In genomic region chrX:134933911-134934310, GRCh38 we compare ENCODE assay signal across 19 cellular contexts. TPM values are rescaled to one million over a fixed set of nuclear protein-coding genes. Genes with fewer than 3 reads are reported as not detected.
DNase-seq lines count a peak whose midpoint lies in the region; ATAC-seq and TF ChIP-seq lines count a peak whose summit lies in the region.
"Had no signal": no experiment of that assay in that cellular context is flagged by ENCODE, and none has a peak within 500 bp of the region (broad histone marks: within the 10 kb centered on the region; RNA-seq: fewer than 3 reads in every experiment).

No MANE protein-coding gene starts in this region.

- DNase-seq in SK-N-SH (no peak), SJSA1 (ENCODE audit: low read depth in 1 of 2, low spot score in 2 of 2) (no peak), left ventricle myocardium inferior (peak; percentile 28), uterus (no peak), SKM-1 treated with dmso at 0.1 percent for 144 hours (lab: John Stamatoyannopoulos, UW; ENCODE audit: unreplicated experiment) (no peak), T-helper 1 cell (no peak)
- no peak for DNase-seq in activated CD4-positive, alpha-beta T cell treated with anti-CD3 and anti-CD28 coated beads, Interleukin-2, amount 50 U/mL, for 1 hour
- DNase-seq: activated CD4-positive, alpha-beta T cell treated with anti-CD3 and anti-CD28 coated beads for 48 hours; activated CD8-positive, alpha-beta memory T cell treated with anti-CD3 and anti-CD28 coated beads, Interleukin-2, amount 50 U/mL, for 4 hours; activated gamma-delta T cell; amygdala; cerebellar nuclear complex; NCI-H2107; NCI-H82; Peyer's patch; stimulated activated naive CD4-positive, alpha-beta T cell had no signal

- peaks cover 0 to 13% of the 10 kb centered on the region in 2 experiments; a peak in 1 of 4 replicates for H3K4me1 ChIP-seq in SK-N-SH (ENCODE audit: control insufficient read depth in 1 of 2, insufficient read depth in 2 of 2, low read depth in 1 of 2, low read length in 1 of 2)
- H3K4me1 ChIP-seq in SJSA1 (replicated peaks) = peaks cover 38% of the 10 kb centered on the region
- no peaks in the 10 kb centered on the region for H3K4me1 ChIP-seq in left ventricle myocardium inferior
- no peaks in the 10 kb centered on the region for H3K4me1 ChIP-seq in uterus
- H3K4me1 ChIP-seq: BLaER1 treated with 17β-estradiol and CSF1 and Interleukin-3, amounts not matched to agents 10 nM and 100 nM; Peyer's patch; thyroid gland had no signal

- TF ChIP-seq CTCF in SK-N-SH (IDR thresholded peaks at IDR 0.05) = no peak
- no peak for TF ChIP-seq CTCF in left ventricle myocardium inferior (IDR thresholded peaks at IDR 0.05; ENCODE audit: borderline replicate concordance)
- no peak for TF ChIP-seq CTCF in uterus (IDR thresholded peaks at IDR 0.05)

- H3K9me3 ChIP-seq in SK-N-SH = no peaks in the 10 kb centered on the region
- H3K9me3 ChIP-seq in SJSA1 (replicated peaks) = no peaks in the 10 kb centered on the region
- H3K9me3 ChIP-seq in left ventricle myocardium inferior (replicated peaks) = no peaks in the 10 kb centered on the region
- H3K9me3 ChIP-seq in uterus = no peaks in the 10 kb centered on the region
- H3K9me3 ChIP-seq: Peyer's patch, thyroid gland had no signal

- H3K4me2 ChIP-seq in SK-N-SH = 0 out of 2 replicates have a peak overlapping the region, but pooled peaks have one; percentile 46
- H3K4me2 ChIP-seq: BLaER1 treated with 17β-estradiol and CSF1 and Interleukin-3, amounts not matched to agents 10 nM and 100 nM had no signal

- intact Hi-C loops in left ventricle myocardium inferior (cut with micrococcal nuclease) = no loop called here
- intact Hi-C loops in uterus (cut with DNase I; ENCODE audit: low total_unique reads) = no loop called here

- no peak overlapping the region for H3K4me3 ChIP-seq in SK-N-SH (ENCODE audit: low read depth in 2 of 2, low read length in 1 of 2)
- H3K4me3 ChIP-seq in SJSA1 = no peak overlapping the region
- no peak overlapping the region for H3K4me3 ChIP-seq in left ventricle myocardium inferior
- H3K4me3 ChIP-seq in uterus = no peak overlapping the region
- H3K4me3 ChIP-seq: BLaER1 treated with 17β-estradiol and CSF1 and Interleukin-3, amounts not matched to agents 10 nM and 100 nM; Peyer's patch; thyroid gland had no signal

- H3F3A ChIP-seq in SK-N-SH (replicated peaks; ENCODE audit: insufficient read depth) = peaks cover 11% of the 10 kb centered on the region

- CTCF ChIA-PET in SK-N-SH (lab: Yijun Ruan, JAX) = no interaction called here

- POLR2A ChIA-PET in SK-N-SH (lab: Yijun Ruan, JAX) = no interaction called here

- no peaks in the 10 kb centered on the region for H3K9me2 ChIP-seq in SK-N-SH

- no peak for TF ChIP-seq POLR2A in uterus (IDR thresholded peaks at IDR 0.05)

- no peaks in the 10 kb centered on the region for H4K20me1 ChIP-seq in SK-N-SH (ENCODE audit: insufficient read depth)

- WGBS in SK-N-SH (ENCODE audit: low lambda C conversion rate) = 27% methylated on average over 3 of the region's 3 CpGs

- no peaks in the 10 kb centered on the region for H3K36me3 ChIP-seq in SK-N-SH (replicated peaks in 1 of 2; ENCODE audit: control insufficient read depth in 1 of 2, insufficient read depth in 2 of 2, low read length in 1 of 2)
- no peaks in the 10 kb centered on the region for H3K36me3 ChIP-seq in SJSA1
- no peaks in the 10 kb centered on the region for H3K36me3 ChIP-seq in left ventricle myocardium inferior
- no peaks in the 10 kb centered on the region for H3K36me3 ChIP-seq in uterus
- H3K36me3 ChIP-seq: BLaER1 treated with 17β-estradiol and CSF1 and Interleukin-3, amounts not matched to agents 10 nM and 100 nM; Peyer's patch; thyroid gland had no signal

- TF ChIP-seq EP300 in SK-N-SH (IDR thresholded peaks at IDR 0.05; ENCODE audit: borderline replicate concordance in 1 of 2, low read depth in 1 of 2, low read length in 1 of 2) = no peak

- ATAC-seq in SK-N-SH treated with all-trans-retinoic acid at 6 μM for 48 hours = no peak; the same call in 2 of the 3 replicates

- H3K27ac ChIP-seq in SK-N-SH (ENCODE audit: low read depth in 2 of 2, low read length in 1 of 2) (peak overlapping the region in 1 of 2 experiments; percentile 82; a peak in 2 of 4 replicates), SJSA1 (peak overlapping the region; percentile 64), left ventricle myocardium inferior (replicated peaks) (peak overlapping the region; percentile 78), uterus (peak overlapping the region; percentile 15 to 31)
- H3K27ac ChIP-seq: BLaER1 treated with 17β-estradiol and CSF1 and Interleukin-3, amounts not matched to agents 10 nM and 100 nM; Peyer's patch; thyroid gland had no signal

- H3K27me3 ChIP-seq in SK-N-SH (ENCODE audit: insufficient read depth) (peaks cover 5% of the 10 kb centered on the region; the same call in 1 of the 2 replicates), SJSA1 (replicated peaks) (no peaks in the 10 kb centered on the region), left ventricle myocardium inferior (ENCODE audit: low read depth) (no peaks in the 10 kb centered on the region), uterus (no peaks in the 10 kb centered on the region)
- H3K27me3 ChIP-seq: Peyer's patch, thyroid gland had no signal

- no peak for TF ChIP-seq RAD21 in SK-N-SH (IDR thresholded peaks at IDR 0.05; ENCODE audit: low read length)

- no peak overlapping the region for H3K9ac ChIP-seq in SK-N-SH
- H3K9ac ChIP-seq: BLaER1 treated with 17β-estradiol and CSF1 and Interleukin-3, amounts not matched to agents 10 nM and 100 nM had no signal

- H2AFZ ChIP-seq in SK-N-SH (ENCODE audit: low read depth) = no peak overlapping the region

- H3K79me2 ChIP-seq in SK-N-SH (ENCODE audit: insufficient read depth) = no peaks in the 10 kb centered on the region

TF ChIP-seq in SK-N-SH, 30 proteins besides CTCF, POLR2A, EP300 and RAD21:
- TF ChIP-seq SIN3A (IDR thresholded peaks at IDR 0.05; ENCODE audit: borderline replicate concordance, low read depth, low read length) = no peak
- no peak for TF ChIP-seq RXRA (IDR thresholded peaks at IDR 0.05; ENCODE audit: borderline replicate concordance, low read depth)
- no peak for TF ChIP-seq TAF1 (IDR thresholded peaks at IDR 0.05; ENCODE audit: borderline replicate concordance, low read depth, low read length)
- TF ChIP-seq TCF12 (IDR thresholded peaks at IDR 0.05) = no peak
- TF ChIP-seq SMC3 (IDR thresholded peaks at IDR 0.05; ENCODE audit: low read depth, low read length) = no peak
TF ChIP-seq in SK-N-SH: peak in this region for 0.

TF ChIP-seq in SK-N-SH treated with all-trans-retinoic acid at 6 μM for 48 hours, 23 proteins besides CTCF, POLR2A, EP300 and RAD21 (continues in another document):
- TF ChIP-seq, protein P1, sequence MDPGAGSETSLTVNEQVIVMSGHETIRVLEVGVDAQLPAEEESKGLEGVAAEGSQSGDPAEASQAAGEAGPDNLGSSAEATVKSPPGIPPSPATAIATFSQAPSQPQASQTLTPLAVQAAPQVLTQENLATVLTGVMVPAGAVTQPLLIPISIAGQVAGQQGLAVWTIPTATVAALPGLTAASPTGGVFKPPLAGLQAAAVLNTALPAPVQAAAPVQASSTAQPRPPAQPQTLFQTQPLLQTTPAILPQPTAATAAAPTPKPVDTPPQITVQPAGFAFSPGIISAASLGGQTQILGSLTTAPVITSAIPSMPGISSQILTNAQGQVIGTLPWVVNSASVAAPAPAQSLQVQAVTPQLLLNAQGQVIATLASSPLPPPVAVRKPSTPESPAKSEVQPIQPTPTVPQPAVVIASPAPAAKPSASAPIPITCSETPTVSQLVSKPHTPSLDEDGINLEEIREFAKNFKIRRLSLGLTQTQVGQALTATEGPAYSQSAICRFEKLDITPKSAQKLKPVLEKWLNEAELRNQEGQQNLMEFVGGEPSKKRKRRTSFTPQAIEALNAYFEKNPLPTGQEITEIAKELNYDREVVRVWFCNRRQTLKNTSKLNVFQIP (CRISPR knock-in tag; IDR thresholded peaks at IDR 0.05; ENCODE audit: borderline replicate concordance, low read depth) = no peak
- TF ChIP-seq ARNTL (CRISPR knock-in tag; IDR thresholded peaks at IDR 0.05; ENCODE audit: borderline replicate concordance, low read depth) (no peak), ZNF8 (CRISPR knock-in tag; IDR thresholded peaks at IDR 0.05) (no peak), CSDC2 (CRISPR knock-in tag; IDR thresholded peaks at IDR 0.05) (no peak), ISL1 (CRISPR knock-in tag; IDR thresholded peaks at IDR 0.05) (no peak), TCF4 (CRISPR knock-in tag; IDR thresholded peaks at IDR 0.05; ENCODE audit: borderline replicate concordance) (no peak), ESRRG (CRISPR knock-in tag; IDR thresholded peaks at IDR 0.05) (no peak), GLIS3 (CRISPR knock-in tag; IDR thresholded peaks at IDR 0.05) (no peak)
- TF ChIP-seq, protein P2, sequence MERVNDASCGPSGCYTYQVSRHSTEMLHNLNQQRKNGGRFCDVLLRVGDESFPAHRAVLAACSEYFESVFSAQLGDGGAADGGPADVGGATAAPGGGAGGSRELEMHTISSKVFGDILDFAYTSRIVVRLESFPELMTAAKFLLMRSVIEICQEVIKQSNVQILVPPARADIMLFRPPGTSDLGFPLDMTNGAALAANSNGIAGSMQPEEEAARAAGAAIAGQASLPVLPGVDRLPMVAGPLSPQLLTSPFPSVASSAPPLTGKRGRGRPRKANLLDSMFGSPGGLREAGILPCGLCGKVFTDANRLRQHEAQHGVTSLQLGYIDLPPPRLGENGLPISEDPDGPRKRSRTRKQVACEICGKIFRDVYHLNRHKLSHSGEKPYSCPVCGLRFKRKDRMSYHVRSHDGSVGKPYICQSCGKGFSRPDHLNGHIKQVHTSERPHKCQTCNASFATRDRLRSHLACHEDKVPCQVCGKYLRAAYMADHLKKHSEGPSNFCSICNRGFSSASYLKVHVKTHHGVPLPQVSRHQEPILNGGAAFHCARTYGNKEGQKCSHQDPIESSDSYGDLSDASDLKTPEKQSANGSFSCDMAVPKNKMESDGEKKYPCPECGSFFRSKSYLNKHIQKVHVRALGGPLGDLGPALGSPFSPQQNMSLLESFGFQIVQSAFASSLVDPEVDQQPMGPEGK (CRISPR knock-in tag; IDR thresholded peaks at IDR 0.05; ENCODE audit: borderline replicate concordance) = no peak

RNA-seq across cellular contexts. Expression of gene MOSPD1, which starts 18.9 kb away (rescaled TPM):
- 7.5 and 12.1 TPM in 2 replicates for polyA plus RNA-seq in SK-N-SH (2012; rRNA removed)
- polyA plus RNA-seq in SK-N-SH (2012; cell fraction: cytosol; rRNA removed) = 16.1 and 20.9 TPM in 2 replicates
- polyA plus RNA-seq in SK-N-SH (2012; cell fraction: nucleus; rRNA removed) = 3.2 and 9.5 TPM in 2 replicates
- 17.7 and 47.0 TPM in 2 replicates for total RNA-seq in SJSA1 (2014; rRNA removed; shearing (Covaris generic))
- total RNA-seq in left ventricle myocardium inferior = 28.2 TPM
- total RNA-seq in uterus = 10 to 100 TPM in 2 of 4 donors, 1 to 10 TPM in 2; 1.8 to 33.5 (median 12.9) TPM

RNA-seq across cellular contexts. Expression of gene SMIM10, which starts 56.9 kb away (rescaled TPM):
- 2.4 and 3.2 TPM in 2 replicates for polyA plus RNA-seq in SK-N-SH (2012; rRNA removed)
- 3.3 and 3.7 TPM in 2 replicates for polyA plus RNA-seq in SK-N-SH (2012; cell fraction: cytosol; rRNA removed)
- polyA plus RNA-seq in SK-N-SH (2012; cell fraction: nucleus; rRNA removed) = 1.2 and 1.5 TPM in 2 replicates
- 10.7 and 13.2 TPM in 2 replicates for total RNA-seq in SJSA1 (2014; rRNA removed; shearing (Covaris generic))
- total RNA-seq in left ventricle myocardium inferior (4.9 TPM), uterus (10 to 100 TPM in 2 of 4 donors, 1 to 10 TPM in 2; 4.6 to 16.1 (median 10.5) TPM)
